ENCODE assay signal across 8 cellular contexts in the genomic region with DNA sequence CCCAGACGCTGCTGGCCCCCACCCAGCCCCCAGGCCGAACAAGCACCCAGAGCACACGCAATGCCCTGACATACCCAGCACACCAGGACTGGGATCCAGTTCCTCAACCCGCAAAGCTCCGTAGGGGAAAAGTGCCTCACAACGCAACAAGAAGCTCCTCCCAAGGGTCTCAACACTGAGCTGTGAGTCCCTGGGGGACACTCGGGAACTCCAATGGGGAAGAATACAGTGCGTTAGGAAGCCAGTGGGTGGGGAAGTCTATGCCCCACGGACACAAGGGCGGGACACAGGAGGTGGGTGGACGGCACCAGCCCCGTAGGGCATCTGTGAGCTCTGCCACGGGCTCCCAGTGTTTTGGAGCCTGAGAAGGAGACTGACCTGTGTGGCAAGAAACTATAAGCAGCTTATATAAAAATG. TPM values are rescaled to one million over a fixed set of nuclear protein-coding genes. Genes with fewer than 3 reads are reported as not detected.
DNase-seq lines count a peak whose midpoint lies in the region; ATAC-seq and TF ChIP-seq lines count a peak whose summit lies in the region.

No MANE protein-coding gene starts in this region.

- peak overlapping the region; percentile 91 for H3K27ac Mint-ChIP-seq in central memory CD8-positive, alpha-beta T cell (ENCODE audit: low read depth)

- H2AFZ ChIP-seq in parathyroid adenoma, result no peak overlapping the region

- no peaks in the 10 kb centered on the region for H3K9me3 Mint-ChIP-seq in central memory CD8-positive, alpha-beta T cell

- H3K27ac ChIP-seq in parathyroid adenoma, result no peak overlapping the region

- DNase-seq in EH (ENCODE audit: low read depth), result peak; percentile 38
- peak; percentile 23 for DNase-seq in MG63
- no peak for DNase-seq in central memory CD8-positive, alpha-beta T cell (ENCODE audit: low spot score in 2 of 2)
- no peak for DNase-seq in activated effector memory CD4-positive, alpha-beta T cell treated with Interleukin-2 at 50 U/mL for 16 hours

- no peak for TF ChIP-seq CTCF in parathyroid adenoma (IDR thresholded peaks at IDR 0.05)

- H3K4me2 ChIP-seq in parathyroid adenoma (ENCODE audit: low read length), result peak overlapping the region; percentile 42

- no peaks in the 10 kb centered on the region for H3K27me3 Mint-ChIP-seq in central memory CD8-positive, alpha-beta T cell

- H3K9me3 ChIP-seq in MG63 (no peaks in the 10 kb centered on the region), parathyroid adenoma (ENCODE audit: control insufficient read depth, low read length) (no peaks in the 10 kb centered on the region)

- H3K4me3 ChIP-seq in MG63 (peak overlapping the region; percentile 85), parathyroid adenoma (ENCODE audit: low read depth, low read length) (no peak overlapping the region)

- no peaks in the 10 kb centered on the region for H3K4me1 ChIP-seq in parathyroid adenoma

- H3K27me3 ChIP-seq in MG63 (no peaks in the 10 kb centered on the region), parathyroid adenoma (ENCODE audit: control insufficient read depth, insufficient read depth, low read length) (no peaks in the 10 kb centered on the region)

- ATAC-seq in central memory CD8-positive, alpha-beta T cell (replicated peaks; ENCODE audit: extremely low read depth, poor library complexity, severe bottlenecking), result no peak
- no peak for ATAC-seq in HG03460 (IDR thresholded peaks at IDR 0.05; ENCODE audit: unreplicated experiment)
- no peak for ATAC-seq in HG03196 (IDR thresholded peaks at IDR 0.05; ENCODE audit: unreplicated experiment)
- ATAC-seq in GM21529 (IDR thresholded peaks at IDR 0.05; ENCODE audit: unreplicated experiment), result no peak

- peaks cover 29% of the 10 kb centered on the region for H3K4me1 Mint-ChIP-seq in central memory CD8-positive, alpha-beta T cell

- H3K36me3 ChIP-seq in MG63 (peaks cover 20% of the 10 kb centered on the region), parathyroid adenoma (ENCODE audit: control insufficient read depth, insufficient read depth, low read length) (no peaks in the 10 kb centered on the region)

- H3K4me3 Mint-ChIP-seq in central memory CD8-positive, alpha-beta T cell, result peak overlapping the region; percentile 75

- H3K79me2 ChIP-seq in parathyroid adenoma, result no peaks in the 10 kb centered on the region

- H3K9ac ChIP-seq in parathyroid adenoma, result no peak overlapping the region

- H3K36me3 Mint-ChIP-seq in central memory CD8-positive, alpha-beta T cell (ENCODE audit: insufficient read depth), result peaks cover 21% of the 10 kb centered on the region

RNA-seq across cellular contexts. Expression of gene DEAF1, which starts 1.6 kb away (rescaled TPM):
- total RNA-seq in MG63 (2014; rRNA removed; shearing (Covaris generic); ENCODE audit: low replicate concordance), result 14.8 and 34.6 TPM in 2 replicates

RNA-seq across cellular contexts. Expression of gene TMEM80, which starts 2.2 kb away (rescaled TPM):
- total RNA-seq in MG63 (2014; rRNA removed; shearing (Covaris generic); ENCODE audit: low replicate concordance), result 32.4 and 98.7 TPM in 2 replicates

RNA-seq across cellular contexts. Expression of gene EPS8L2, which starts 12.6 kb away (rescaled TPM):
- 10.7 and 23.4 TPM in 2 replicates for total RNA-seq in MG63 (2014; rRNA removed; shearing (Covaris generic); ENCODE audit: low replicate concordance)

RNA-seq across cellular contexts. Expression of gene TALDO1, which starts 53.8 kb away (rescaled TPM):
- total RNA-seq in MG63 (2014; rRNA removed; shearing (Covaris generic); ENCODE audit: low replicate concordance), result 200 and 209 TPM in 2 replicates

RNA-seq across cellular contexts. Expression of gene DRD4, which starts 56.4 kb away (rescaled TPM):
- not detected in 2 replicates for total RNA-seq in MG63 (2014; rRNA removed; shearing (Covaris generic); ENCODE audit: low replicate concordance)

Comparison
In these comparisons a context has a peak if more than half of its experiments do, and no peak if none do; other contexts are left out.
1. DNase-seq: peak in EH (single experiment) and MG63 (single experiment); none in central memory CD8-positive, alpha-beta T cell (0 of 2) and activated effector memory CD4-positive, alpha-beta T cell treated with Interleukin-2 at 50 U/mL for 16 hours (single experiment).